13 cellular contexts compared by ENCODE assay signal in genomic region chr4:73006286-73006990, GRCh38.
DNase-seq lines count a peak whose midpoint lies in the region; ATAC-seq and TF ChIP-seq lines count a peak whose summit lies in the region.
"Had no signal": no experiment of that assay in that cellular context is flagged by ENCODE, and none has a peak within 500 bp of the region (broad histone marks: within the 10 kb centered on the region; RNA-seq: fewer than 3 reads in every experiment).

No MANE protein-coding gene starts in this region.

- CTCF ChIA-PET in activated CD8-positive, alpha-beta T cell treated with anti-CD3 and anti-CD28 coated beads for 36 hours (lab: Charles Lee), result no interaction called here

- ATAC-seq in GM18519 (IDR thresholded peaks at IDR 0.05; ENCODE audit: low FRiP score, unreplicated experiment), result peak; percentile 86
- peak; percentile 86 for ATAC-seq in GM21367 (IDR thresholded peaks at IDR 0.05; ENCODE audit: unreplicated experiment)
- ATAC-seq in HG02970 (IDR thresholded peaks at IDR 0.05; ENCODE audit: low FRiP score, unreplicated experiment), result peak; percentile 70
- no peak for ATAC-seq in activated CD8-positive, alpha-beta T cell treated with anti-CD3 and anti-CD28 coated beads for 36 hours
- ATAC-seq: activated T-helper 17 cell treated with anti-CD3 and anti-CD28 coated beads, Interleukin-2, amount 50 U/mL, for 72 hours; gastroesophageal sphincter had no signal

- TF ChIP-seq CTCF in activated CD8-positive, alpha-beta T cell treated with anti-CD3 and anti-CD28 coated beads for 36 hours (IDR thresholded peaks at IDR 0.05), result no peak

- H3K27ac Mint-ChIP-seq in IgD-negative memory B cell, result peak overlapping the region in 2 of 3 donors; percentile 3 to 8
- H3K27ac Mint-ChIP-seq in activated CD8-positive, alpha-beta T cell treated with anti-CD3 and anti-CD28 coated beads for 36 hours, result no peak overlapping the region
- H3K27ac Mint-ChIP-seq: activated T-helper 17 cell treated with anti-CD3 and anti-CD28 coated beads, Interleukin-2, amount 50 U/mL, for 72 hours; stimulated activated naive CD8-positive, alpha-beta T cell treated with anti-CD3 and anti-CD28 coated beads, Interleukin-15, Interleukin-2, amounts not matched to agents 100 ng/mL and 50 ng/mL, for 24 hours had no signal

- intact Hi-C loops in activated CD8-positive, alpha-beta T cell treated with anti-CD3 and anti-CD28 coated beads for 36 hours (cut with micrococcal nuclease), result no loop called here

- no peaks in the 10 kb centered on the region for H3K27me3 Mint-ChIP-seq in IgD-negative memory B cell
- H3K27me3 Mint-ChIP-seq in activated CD8-positive, alpha-beta T cell treated with anti-CD3 and anti-CD28 coated beads for 36 hours, result peaks cover 26% of the 10 kb centered on the region

- peaks cover 3% of the 10 kb centered on the region for H3K36me3 Mint-ChIP-seq in IgD-negative memory B cell
- H3K36me3 Mint-ChIP-seq in activated CD8-positive, alpha-beta T cell treated with anti-CD3 and anti-CD28 coated beads for 36 hours (ENCODE audit: low read depth), result no peaks in the 10 kb centered on the region

- POLR2A ChIA-PET in activated CD8-positive, alpha-beta T cell treated with anti-CD3 and anti-CD28 coated beads for 36 hours (lab: Charles Lee), result no interaction called here

- H3K4me1 Mint-ChIP-seq in IgD-negative memory B cell, result peaks cover 7 to 12% (median 8%) of the 10 kb centered on the region in 3 donors
- H3K4me1 Mint-ChIP-seq in activated CD8-positive, alpha-beta T cell treated with anti-CD3 and anti-CD28 coated beads for 36 hours (ENCODE audit: low read depth), result no peaks in the 10 kb centered on the region
- H3K4me1 Mint-ChIP-seq: activated T-helper 17 cell treated with anti-CD3 and anti-CD28 coated beads, Interleukin-2, amount 50 U/mL, for 72 hours had no signal

- no peak for DNase-seq in activated CD8-positive, alpha-beta T cell treated with anti-CD3 and anti-CD28 coated beads for 36 hours
- DNase-seq in AG08396 (ENCODE audit: low spot score), result no peak
- DNase-seq in DMS114 treated with DMSO at 0.1 percent for 48 hours (lab: John Stamatoyannopoulos, UW; ENCODE audit: unreplicated experiment), result no peak
- DNase-seq in NCI-H1417 (lab: John Stamatoyannopoulos, UW), result no peak
- DNase-seq: islet precursor cell; stimulated activated CD4-positive, alpha-beta T cell treated with anti-CD3 and anti-CD28 coated beads, Interleukin-4, amount 100 ng/mL, for 24 hours had no signal

- peaks cover 0 to 2% (median 0%) of the 10 kb centered on the region in 3 donors for H3K9me3 Mint-ChIP-seq in IgD-negative memory B cell
- H3K9me3 Mint-ChIP-seq in activated CD8-positive, alpha-beta T cell treated with anti-CD3 and anti-CD28 coated beads for 36 hours, result peaks cover 3% of the 10 kb centered on the region
- H3K9me3 Mint-ChIP-seq: activated T-helper 17 cell treated with anti-CD3 and anti-CD28 coated beads, Interleukin-2, amount 50 U/mL, for 72 hours had no signal

- no peak overlapping the region for H3K4me3 Mint-ChIP-seq in IgD-negative memory B cell
- H3K4me3 Mint-ChIP-seq in activated CD8-positive, alpha-beta T cell treated with anti-CD3 and anti-CD28 coated beads for 36 hours, result no peak overlapping the region
- H3K4me3 Mint-ChIP-seq: activated T-helper 17 cell treated with anti-CD3 and anti-CD28 coated beads, Interleukin-2, amount 50 U/mL, for 72 hours; stimulated activated naive CD8-positive, alpha-beta T cell treated with anti-CD3 and anti-CD28 coated beads, Interleukin-15, Interleukin-2, amounts not matched to agents 100 ng/mL and 50 ng/mL, for 24 hours had no signal
